In the genomic region with DNA sequence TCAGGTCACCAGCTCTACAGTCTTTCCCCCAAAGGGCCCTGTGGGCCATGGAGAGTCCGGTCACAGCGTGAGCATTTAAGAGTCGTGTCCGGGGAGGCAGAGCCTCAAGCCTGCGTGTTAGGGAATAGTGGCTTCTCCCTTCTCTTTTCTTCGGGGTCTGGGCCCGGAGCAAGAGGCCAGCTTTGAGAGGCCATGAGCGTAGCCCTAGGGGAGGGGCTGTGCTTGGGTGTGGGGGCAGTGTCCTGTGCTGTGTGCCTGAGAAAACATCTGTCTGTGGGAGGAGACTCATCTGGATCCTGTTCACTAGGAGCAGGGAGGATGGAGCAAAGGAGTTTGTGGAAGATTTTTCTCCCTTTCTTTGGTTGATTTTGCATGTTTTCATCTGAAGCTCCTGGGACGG, we compare ENCODE assay signal across 21 cellular contexts. TPM values are rescaled to one million over a fixed set of nuclear protein-coding genes. Genes with fewer than 3 reads are reported as not detected.
A peak's percentile ranks its signal among the peaks of the same experiment; 100 is the strongest.
DNase-seq lines count a peak whose midpoint lies in the region; ATAC-seq and TF ChIP-seq lines count a peak whose summit lies in the region.
"Had no signal": no experiment of that assay in that cellular context is flagged by ENCODE, and none has a peak within 500 bp of the region (broad histone marks: within the 10 kb centered on the region; RNA-seq: fewer than 3 reads in every experiment).

No MANE protein-coding gene starts in this region.

- no peaks in the 10 kb centered on the region for H3K9me3 Mint-ChIP-seq in MCF 10A (ENCODE audit: unreplicated experiment)
- no peaks in the 10 kb centered on the region for H3K9me3 Mint-ChIP-seq in activated CD8-positive, alpha-beta T cell treated with anti-CD3 and anti-CD28 coated beads, Interleukin-2, amount 10 ng/mL, durations not matched to agents 7 days and 5 days (ENCODE audit: insufficient read depth)
- no peaks in the 10 kb centered on the region for H3K9me3 Mint-ChIP-seq in CD14-positive monocyte

- DNase-seq in breast epithelium (ENCODE audit: low spot score in 2 of 2) (no peak), MCF 10A (ENCODE audit: unreplicated experiment) (no peak), right atrium auricular region (ENCODE audit: low spot score) (no peak), retina (peak; percentile 20), upper lobe of right lung (no peak), CD14-positive monocyte (ENCODE audit: low spot score) (no peak), GOT3 (lab: John Stamatoyannopoulos, UW) (no peak)
- DNase-seq in activated CD8-positive, alpha-beta T cell treated with anti-CD3 and anti-CD28 coated beads, Interleukin-2, amount 10 ng/mL, durations not matched to agents 7 days and 5 days = no peak
- DNase-seq: activated effector memory CD4-positive, alpha-beta T cell treated with Interleukin-2 at 50 U/mL for 16 hours; cortex of kidney; GDM1; NCI-H2081 treated with DMSO at 0.1 percent for 48 hours; NCI-H510A treated with DMSO at 0.1 percent for 48 hours; T-helper 9 cell; thyroid gland had no signal

- TF ChIP-seq CTCF in breast epithelium (IDR thresholded peaks at IDR 0.05) (no peak), MCF 10A (IDR thresholded peaks at IDR 0.05; ENCODE audit: unreplicated experiment) (no peak), right atrium auricular region (IDR thresholded peaks at IDR 0.05) (no peak), upper lobe of right lung (IDR thresholded peaks at IDR 0.05) (no peak), CD14-positive monocyte (IDR thresholded peaks at IDR 0.05) (no peak)

- H3K27ac Mint-ChIP-seq in MCF 10A (ENCODE audit: low read depth, unreplicated experiment) (no peak overlapping the region), CD14-positive monocyte (peak overlapping the region in 3 of 7 donors; percentile 32 to 62 (median 36))
- no peak overlapping the region for H3K27ac Mint-ChIP-seq in activated CD8-positive, alpha-beta T cell treated with anti-CD3 and anti-CD28 coated beads, Interleukin-2, amount 10 ng/mL, durations not matched to agents 7 days and 5 days

- POLR2A ChIA-PET in MCF 10A (lab: Yijun Ruan, JAX) = no interaction called here
- POLR2A ChIA-PET in activated CD8-positive, alpha-beta T cell treated with anti-CD3 and anti-CD28 coated beads, Interleukin-2, amount 10 ng/mL, durations not matched to agents 7 days and 5 days (lab: Charles Lee) = no interaction called here

- H3K4me1 Mint-ChIP-seq in MCF 10A (ENCODE audit: insufficient read depth, unreplicated experiment) (peaks cover 6% of the 10 kb centered on the region), CD14-positive monocyte (peaks cover 67% of the 10 kb centered on the region)
- peaks cover 15% of the 10 kb centered on the region for H3K4me1 Mint-ChIP-seq in activated CD8-positive, alpha-beta T cell treated with anti-CD3 and anti-CD28 coated beads, Interleukin-2, amount 10 ng/mL, durations not matched to agents 7 days and 5 days (ENCODE audit: low read depth)

- H3K36me3 Mint-ChIP-seq in MCF 10A (ENCODE audit: insufficient read depth, unreplicated experiment) (peaks cover 32% of the 10 kb centered on the region), CD14-positive monocyte (peaks cover 81 to 90% of the 10 kb centered on the region in 2 donors)
- H3K36me3 Mint-ChIP-seq in activated CD8-positive, alpha-beta T cell treated with anti-CD3 and anti-CD28 coated beads, Interleukin-2, amount 10 ng/mL, durations not matched to agents 7 days and 5 days (ENCODE audit: low read depth) = no peaks in the 10 kb centered on the region

- no peak overlapping the region for H3K4me3 Mint-ChIP-seq in MCF 10A (ENCODE audit: unreplicated experiment)
- no peak overlapping the region for H3K4me3 Mint-ChIP-seq in activated CD8-positive, alpha-beta T cell treated with anti-CD3 and anti-CD28 coated beads, Interleukin-2, amount 10 ng/mL, durations not matched to agents 7 days and 5 days
- H3K4me3 Mint-ChIP-seq in CD14-positive monocyte = no peak overlapping the region

- BruUV-seq in MCF 10A (replicated peaks; lab: Mats Ljungman, UMichigan) = no TSS peak

- H3K4me3 ChIP-seq in breast epithelium (peak overlapping the region in 1 of 3 donors; percentile 28), right atrium auricular region (no peak overlapping the region), upper lobe of right lung (no peak overlapping the region)
- H3K4me3 ChIP-seq: BLaER1, GM12878, thyroid gland had no signal

- CTCF ChIA-PET in MCF 10A (lab: Yijun Ruan, JAX) = no interaction called here
- CTCF ChIA-PET in activated CD8-positive, alpha-beta T cell treated with anti-CD3 and anti-CD28 coated beads, Interleukin-2, amount 10 ng/mL, durations not matched to agents 7 days and 5 days (lab: Charles Lee) = interaction anchor here (1.3 to 1.5 kb wide), 2 partner anchors 18 to 34 kb away, joined by 3 to 4 read pairs; no protein-coding TSS in a partner anchor

- H3K27me3 Mint-ChIP-seq in MCF 10A (ENCODE audit: insufficient read depth, unreplicated experiment) (no peaks in the 10 kb centered on the region), CD14-positive monocyte (ENCODE audit: low read depth in 3 of 3) (peaks cover 0 to 6% (median 0%) of the 10 kb centered on the region in 3 donors)
- peaks cover 3% of the 10 kb centered on the region for H3K27me3 Mint-ChIP-seq in activated CD8-positive, alpha-beta T cell treated with anti-CD3 and anti-CD28 coated beads, Interleukin-2, amount 10 ng/mL, durations not matched to agents 7 days and 5 days (ENCODE audit: low read depth)

- H3K27me3 ChIP-seq in breast epithelium (no peaks in the 10 kb centered on the region), right atrium auricular region (no peaks in the 10 kb centered on the region), upper lobe of right lung (no peaks in the 10 kb centered on the region)
- H3K27me3 ChIP-seq: BLaER1, thyroid gland had no signal

- H3K36me3 ChIP-seq in breast epithelium (no peaks in the 10 kb centered on the region), right atrium auricular region (peaks cover 75% of the 10 kb centered on the region), upper lobe of right lung (peaks cover 63% of the 10 kb centered on the region)

- no peak for TF ChIP-seq POLR2A in breast epithelium (IDR thresholded peaks at IDR 0.05)

- ATAC-seq in upper lobe of right lung = no peak
- no peak for ATAC-seq in activated CD8-positive, alpha-beta T cell treated with anti-CD3 and anti-CD28 coated beads, Interleukin-2, amount 10 ng/mL, durations not matched to agents 7 days and 5 days
- ATAC-seq: activated CD4-positive, CD25-positive, alpha-beta regulatory T cell treated with anti-CD3 and anti-CD28 coated beads, Interleukin-2, amount 50 U/mL, for 24 hours; GM12878 had no signal

- peak overlapping the region; percentile 61 to 89 for H3K27ac ChIP-seq in breast epithelium
- peak overlapping the region; percentile 32 to 52 for H3K27ac ChIP-seq in right atrium auricular region
- H3K27ac ChIP-seq in upper lobe of right lung = peak overlapping the region; percentile 30
- H3K27ac ChIP-seq: 22Rv1, BLaER1, thyroid gland had no signal

- H3K4me1 ChIP-seq in breast epithelium (no peaks in the 10 kb centered on the region), right atrium auricular region (peaks cover 0 to 75% of the 10 kb centered on the region in 2 donors), upper lobe of right lung (peaks cover 50% of the 10 kb centered on the region)

- H3K9me3 ChIP-seq in breast epithelium = no peaks in the 10 kb centered on the region
- H3K9me3 ChIP-seq in right atrium auricular region = no peaks in the 10 kb centered on the region
- H3K9me3 ChIP-seq in upper lobe of right lung = no peaks in the 10 kb centered on the region
- H3K9me3 ChIP-seq: BLaER1, thyroid gland had no signal

- intact Hi-C loops in breast epithelium (cut with DNase I; ENCODE audit: low total_unique reads) = no loop called here
- intact Hi-C loops in MCF 10A (cut with micrococcal nuclease) = no loop called here
- intact Hi-C loops in upper lobe of right lung (cut with DNase I) = no loop called here
- intact Hi-C loops in CD14-positive monocyte (cut with micrococcal nuclease) = no loop called here

RNA-seq across cellular contexts. Expression of gene LRP1-AS, which starts 5.3 kb away (rescaled TPM):
- not detected for total RNA-seq in breast epithelium
- total RNA-seq in MCF 10A (2022) = not detected in 2 replicates
- not detected for total RNA-seq in right atrium auricular region
- total RNA-seq in upper lobe of right lung = not detected
- not detected for total RNA-seq in activated CD8-positive, alpha-beta T cell treated with anti-CD3 and anti-CD28 coated beads, Interleukin-2, amount 10 ng/mL, durations not matched to agents 7 days and 5 days
- polyA plus RNA-seq in CD14-positive monocyte = 1 to 10 TPM in 1 of 2 donors, under 1 TPM in 1; 0.35 to 1.5 TPM
- total RNA-seq: frontal cortex, GM12878, SK-MEL-5, thyroid gland had no signal
- polyA plus RNA-seq: GM12878 had no signal

RNA-seq across cellular contexts. Expression of gene LRP1, which starts 13.8 kb away (rescaled TPM):
- total RNA-seq in breast epithelium (100 to 1,000 TPM; 102 to 894 (median 240) TPM), MCF 10A (2022) (18.9 and 25.3 TPM in 2 replicates), right atrium auricular region (100 to 1,000 TPM in 1 of 2 donors, 10 to 100 TPM in 1; 89.4 to 211 TPM), upper lobe of right lung (261 TPM)
- under 1 TPM; 0.39 to 0.40 TPM for total RNA-seq in activated CD8-positive, alpha-beta T cell treated with anti-CD3 and anti-CD28 coated beads, Interleukin-2, amount 10 ng/mL, durations not matched to agents 7 days and 5 days
- polyA plus RNA-seq in CD14-positive monocyte = 10 to 100 TPM in 1 of 2 donors, 1 to 10 TPM in 1; 5.5 to 10.5 TPM

RNA-seq across cellular contexts. Expression of gene STAT6, which starts 31.0 kb away (rescaled TPM):
- total RNA-seq in breast epithelium (100 to 1,000 TPM; 139 to 147 (median 146) TPM), MCF 10A (2022) (99.7 and 122 TPM in 2 replicates), right atrium auricular region (10 to 100 TPM; 34.3 to 64.3 TPM), upper lobe of right lung (230 TPM)
- 100 to 1,000 TPM; 189 TPM for total RNA-seq in activated CD8-positive, alpha-beta T cell treated with anti-CD3 and anti-CD28 coated beads, Interleukin-2, amount 10 ng/mL, durations not matched to agents 7 days and 5 days
- polyA plus RNA-seq in CD14-positive monocyte = 100 to 1,000 TPM; 132 to 154 TPM

RNA-seq across cellular contexts. Expression of gene NAB2, which starts 53.2 kb away (rescaled TPM):
- 10 to 100 TPM in 2 of 3 donors, 1 to 10 TPM in 1; 9.0 to 33.2 (median 24.6) TPM for total RNA-seq in breast epithelium
- total RNA-seq in MCF 10A (2022) = 25.8 and 30.6 TPM in 2 replicates
- total RNA-seq in right atrium auricular region = 10 to 100 TPM in 1 of 2 donors, 1 to 10 TPM in 1; 9.0 to 21.1 TPM
- total RNA-seq in upper lobe of right lung = 37.3 TPM
- total RNA-seq in activated CD8-positive, alpha-beta T cell treated with anti-CD3 and anti-CD28 coated beads, Interleukin-2, amount 10 ng/mL, durations not matched to agents 7 days and 5 days = 10 to 100 TPM; 12.9 to 13.7 TPM
- 1 to 10 TPM in 1 of 2 donors, under 1 TPM in 1; 1.00 to 2.7 TPM for polyA plus RNA-seq in CD14-positive monocyte

Comparison
In these comparisons a context has a peak if more than half of its experiments do, and no peak if none do; other contexts are left out.
1. RNA of gene LRP1, which starts 13.8 kb away (total RNA-seq): 261 TPM in upper lobe of right lung (single experiment), 102 to 894 TPM in breast epithelium, 89.4 to 211 TPM in right atrium auricular region and 18.9 to 25.3 TPM in MCF 10A; 0.39 to 0.40 TPM in activated CD8-positive, alpha-beta T cell treated with anti-CD3 and anti-CD28 coated beads, Interleukin-2, amount 10 ng/mL, durations not matched to agents 7 days and 5 days; every median in the first group is over 10 times any median in the second.
2. Peak in every context shown above with its lines, with median percentiles within 50 percentile points of each other: H3K27ac ChIP-seq.